ENCODE assay signal across 8 cellular contexts in the genomic region with DNA sequence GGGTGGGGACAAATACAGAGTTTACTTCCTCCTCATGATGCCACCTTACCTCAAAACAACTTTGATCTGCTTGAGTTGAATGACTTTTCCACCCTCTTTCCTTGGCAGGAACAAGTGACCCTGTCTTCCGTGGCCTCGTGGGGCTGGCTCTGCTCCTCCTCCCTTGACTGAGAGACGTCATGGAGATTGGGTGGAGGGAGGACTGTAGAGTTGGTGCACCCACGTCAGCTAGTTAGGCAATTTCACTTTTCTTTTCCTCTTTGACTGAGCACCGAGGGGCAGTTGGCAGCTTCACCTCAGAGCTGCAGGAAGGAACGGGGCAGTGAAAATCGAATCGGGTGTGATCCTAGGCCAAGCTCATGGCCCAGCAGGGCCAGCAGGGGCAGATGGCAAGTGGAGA. TPM values are rescaled to one million over a fixed set of nuclear protein-coding genes. Genes with fewer than 3 reads are reported as not detected.
DNase-seq lines count a peak whose midpoint lies in the region; ATAC-seq and TF ChIP-seq lines count a peak whose summit lies in the region.
"Had no signal": no experiment of that assay in that cellular context is flagged by ENCODE, and none has a peak within 500 bp of the region (broad histone marks: within the 10 kb centered on the region; RNA-seq: fewer than 3 reads in every experiment).

SP140 (plus strand) TSS at position 251 of the 400 bp plus-strand sequence; CDS start at position 360, 109 bp downstream.

- peak within 1 kb of the TSS in 1 of 2 donors; percentile 26 for H3K4me3 ChIP-seq in left lung

- peaks cover 7% of the 10 kb centered on the region for H3K9me3 Mint-ChIP-seq in HFFc6

- H3K4me3 Mint-ChIP-seq in HFFc6 = no peak within 1 kb of the TSS

- intact Hi-C loops in left lung (cut with DNase I) = no loop called here

- ATAC-seq in GM19397 (IDR thresholded peaks at IDR 0.05; ENCODE audit: unreplicated experiment) (peak; percentile 66), HG03442 (IDR thresholded peaks at IDR 0.05; ENCODE audit: unreplicated experiment) (peak; percentile 74), left lung (peak; percentile 91)

- no peaks in the 10 kb centered on the region for H3K27me3 Mint-ChIP-seq in HFFc6 (ENCODE audit: insufficient read depth)

- TF ChIP-seq CTCF in left lung (IDR thresholded peaks at IDR 0.05) (no peak), HFFc6 (IDR thresholded peaks at IDR 0.05) (no peak)

- peaks cover 6% of the 10 kb centered on the region; the same call in 1 of the 2 replicates for H3K36me3 Mint-ChIP-seq in HFFc6 (ENCODE audit: low read depth)

- H3K9me3 ChIP-seq in left lung = peaks cover 0 to 2% of the 10 kb centered on the region in 2 donors

- DNase-seq in activated CD8-positive, alpha-beta memory T cell treated with anti-CD3 and anti-CD28 coated beads, Interleukin-2, amount 50 U/mL, for 48 hours = peak; percentile 78
- DNase-seq in left lung = peak; percentile 75 to 83
- DNase-seq in stimulated activated CD8-positive, alpha-beta memory T cell treated with anti-CD3 and anti-CD28 coated beads, Interleukin-7, amount 100 ng/mL, for 24 hours (ENCODE audit: low read depth) = peak; percentile 39
- DNase-seq in NCI-H345 (lab: John Stamatoyannopoulos, UW) = no peak
- no peak for DNase-seq in HFFc6

- no peaks in the 10 kb centered on the region for H3K27me3 ChIP-seq in left lung

- peaks cover 0 to 41% of the 10 kb centered on the region in 2 donors for H3K4me1 ChIP-seq in left lung

- H3K27ac Mint-ChIP-seq in HFFc6 = no peak within 1 kb of the TSS

- peak within 1 kb of the TSS; percentile 19 to 51 for H3K27ac ChIP-seq in left lung
- H3K27ac ChIP-seq: VCaP had no signal

- no peaks in the 10 kb centered on the region for H3K36me3 ChIP-seq in left lung

- H3K4me1 Mint-ChIP-seq in HFFc6 (ENCODE audit: low read depth) = peaks cover 18% of the 10 kb centered on the region

RNA-seq across cellular contexts. Expression of gene SP140, which starts in this region (rescaled TPM):
- 1 to 10 TPM; 3.2 to 4.8 TPM for total RNA-seq in left lung
- total RNA-seq in HFFc6 (2021; fragmentation: NEBNext Ultra II Directional; extraction: Animal tissue kit (Norgen Biotek cat#: 25700)) = 1 to 10 TPM in 2 of 6 experiments, under 1 TPM in 4; 0.12 to 1.6 (median 0.69) TPM

Comparison
In these comparisons a context has a peak if more than half of its experiments do, and no peak if none do; other contexts are left out.
1. DNase-seq: peak in activated CD8-positive, alpha-beta memory T cell treated with anti-CD3 and anti-CD28 coated beads, Interleukin-2, amount 50 U/mL, for 48 hours (single experiment), left lung (2 of 2) and stimulated activated CD8-positive, alpha-beta memory T cell treated with anti-CD3 and anti-CD28 coated beads, Interleukin-7, amount 100 ng/mL, for 24 hours (single experiment); none in NCI-H345 (single experiment) and HFFc6 (single experiment).
2. Peak in every context shown above with its lines, with median percentiles within 50 percentile points of each other: ATAC-seq.